ENCODE assay signal across 1 cellular context in the genomic region with DNA sequence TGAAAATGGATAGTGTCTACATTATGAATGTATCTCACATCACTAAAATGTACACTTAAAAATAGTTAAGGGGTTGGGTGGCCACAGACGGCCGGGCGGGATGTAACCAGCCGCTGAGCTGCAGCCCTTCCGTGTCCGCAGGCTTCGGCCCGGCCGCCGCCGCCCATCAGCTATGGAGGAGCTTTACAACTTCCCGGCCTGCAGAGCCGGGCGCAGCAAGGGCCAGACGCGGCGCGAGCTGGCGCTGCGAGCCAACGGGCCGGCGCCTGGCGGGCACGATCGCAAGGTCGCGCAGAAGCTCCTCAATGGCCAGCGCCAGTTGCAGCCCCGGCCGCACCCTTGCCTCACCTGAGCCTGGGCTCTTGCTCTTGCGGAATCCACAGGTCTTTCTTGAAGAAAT.
TF ChIP-seq lines count a peak whose summit lies in the region.

No MANE protein-coding gene starts in this region.

TF ChIP-seq in HEK293T, 16 proteins besides CTCF, POLR2A, EP300 and RAD21:
- TF ChIP-seq ELF4 (IDR thresholded peaks at IDR 0.05) (no peak), L3MBTL2 (conservative IDR thresholded peaks at IDR 0.05) (no peak)
